Comparison of ENCODE assay signal across 1 cellular context in genomic region chr11:82955676-82956453, GRCh38.
TF ChIP-seq lines count a peak whose summit lies in the region.

No MANE protein-coding gene starts in this region.

TF ChIP-seq in K562, 482 proteins besides CTCF, POLR2A, EP300 and RAD21 (continued from another document):
- TF ChIP-seq FOXK2 (conservative IDR thresholded peaks at IDR 0.05 in 1 of 2, IDR thresholded peaks at IDR 0.05 in 1 of 2; ENCODE audit: low read depth in 2 of 2), result peak; percentile 70 to 85
- TF ChIP-seq NONO (IDR thresholded peaks at IDR 0.05; ENCODE audit: low read depth in 2 of 2, low read length in 1 of 2), result peak in 1 of 2 experiments; percentile 45; a peak in 1 of 4 replicates
- peak; percentile 28; the same call in 1 of the 2 replicates for TF ChIP-seq ZNF592 (IDR thresholded peaks at IDR 0.05)
- peak; percentile 97 for TF ChIP-seq PRDM10 (IDR thresholded peaks at IDR 0.05; ENCODE audit: partially characterized antibody)
- peak; percentile 22; the same call in 1 of the 2 replicates for TF ChIP-seq CTBP1 (IDR thresholded peaks at IDR 0.05; ENCODE audit: borderline replicate concordance)
- TF ChIP-seq ATF7 (IDR thresholded peaks at IDR 0.05), result peak; percentile 74
- 0 out of 2 replicates have a peak, but pooled peaks have one; percentile 36 for TF ChIP-seq MTA3 (IDR thresholded peaks at IDR 0.05; ENCODE audit: borderline replicate concordance)
- peak; percentile 82 to 88 for TF ChIP-seq FOXA3 (CRISPR knock-in tag; conservative IDR thresholded peaks at IDR 0.05 in 1 of 2, IDR thresholded peaks at IDR 0.05 in 1 of 2)
- 0 out of 2 replicates have a peak, but pooled peaks have one; percentile 21 for TF ChIP-seq NFRKB (IDR thresholded peaks at IDR 0.05; ENCODE audit: low read depth)
